ENCODE assay signal across 8 cellular contexts in genomic region chr1:897951-898350, GRCh38. TPM values are rescaled to one million over a fixed set of nuclear protein-coding genes. Genes with fewer than 3 reads are reported as not detected.
"Had no signal": no experiment of that assay in that cellular context is flagged by ENCODE, and none has a peak within 500 bp of the region (broad histone marks: within the 10 kb centered on the region; RNA-seq: fewer than 3 reads in every experiment).

No MANE protein-coding gene starts in this region.

RNA-seq across cellular contexts. Expression of gene SAMD11, which starts 25.8 kb away (rescaled TPM):
- total RNA-seq: activated CD4-positive, alpha-beta T cell treated with anti-CD3 and anti-CD28 coated beads for 36 hours; activated CD8-positive, alpha-beta memory T cell treated with anti-CD3 and anti-CD28 coated beads for 36 hours; activated CD8-positive, alpha-beta T cell treated with anti-CD3 and anti-CD28 coated beads for 36 hours; activated naive CD4-positive, alpha-beta T cell treated with anti-CD3 and anti-CD28 coated beads for 36 hours; activated naive CD8-positive, alpha-beta T cell treated with anti-CD3 and anti-CD28 coated beads for 36 hours; activated T-helper 2 cell treated with anti-CD3 and anti-CD28 coated beads, Interferon-gamma antibody, Interleukin-2, Interleukin-4, amounts not matched to agents 10 μg/mL and 5 μg/mL and 100 μg/mL, durations not matched to agents 14 hours and 24 hours and 36 hours; foreskin keratinocyte; T-helper 1 cell treated with Interleukin-12 subunit alpha and Interleukin-12 subunit beta and Interleukin-4 antibody, amounts not matched to agents 30 ng/mL and 1 ng/mL, for 36 hours had no signal
